34 cellular contexts compared by ENCODE assay signal in genomic region chr12:10688042-10688441, GRCh38.
"Had no signal": no experiment of that assay in that cellular context is flagged by ENCODE, and none has a peak within 500 bp of the region (broad histone marks: within the 10 kb centered on the region; RNA-seq: fewer than 3 reads in every experiment).

No MANE protein-coding gene starts in this region.

- H3K9me3 ChIP-seq: MG63 had no signal

- DNase-seq: Karpas-422, Kasumi-1, MG63, MM.1S, MV-4-11, NCI-H1048, NCI-H1092, NCI-H1092 treated with DMSO at 0.1 percent for 48 hours, NCI-H1105, NCI-H1105 treated with DMSO at 0.1 percent for 48 hours, NCI-H1417, NCI-H1417 treated with DMSO at 0.1 percent for 48 hours, NCI-H1436, NCI-H1436 treated with DMSO at 0.1 percent for 48 hours, NCI-H146, NCI-H1694, NCI-H1694 treated with DMSO at 0.1 percent for 48 hours, NCI-H187, NCI-H187 treated with DMSO at 0.1 percent for 48 hours, NCI-H1930, NCI-H2029, NCI-H2029 treated with DMSO at 0.1 percent for 48 hours, NCI-H2081, NCI-H2081 treated with DMSO at 0.1 percent for 48 hours, NCI-H2107, NCI-H2171, NCI-H2171 treated with DMSO at 0.1 percent for 48 hours, NCI-H2227 treated with DMSO at 0.1 percent for 48 hours, NCI-H226, NCI-H345, NCI-H446, NCI-H446 treated with DMSO at 0.1 percent for 48 hours, NCI-H510A, NCI-H510A treated with DMSO at 0.1 percent for 48 hours had no signal

- H3K4me3 ChIP-seq: MG63 had no signal
